In the genomic region with DNA sequence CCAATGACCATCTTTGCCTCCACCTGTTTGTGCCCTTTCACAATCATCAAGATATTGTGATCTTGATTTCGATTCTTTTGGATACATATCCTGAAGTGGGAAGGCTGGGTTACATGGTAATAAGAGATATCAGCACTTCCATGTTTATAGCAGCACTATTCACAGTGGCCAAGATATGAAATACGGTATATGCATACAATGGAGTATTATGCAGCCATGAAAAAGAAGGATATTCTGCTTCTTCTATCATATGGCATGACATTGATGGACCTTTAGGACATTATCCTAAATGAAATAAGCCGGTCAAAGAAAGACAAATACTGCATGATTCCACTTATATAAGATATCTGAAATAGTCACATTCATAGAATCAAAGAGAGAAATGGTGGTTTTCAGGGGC, we compare ENCODE assay signal across 2 cellular contexts.
TF ChIP-seq lines count a peak whose summit lies in the region.

No MANE protein-coding gene starts in this region.

TF ChIP-seq in HEK293, 187 proteins besides CTCF, POLR2A, EP300 and RAD21 (continued from another document):
- TF ChIP-seq, protein P1, sequence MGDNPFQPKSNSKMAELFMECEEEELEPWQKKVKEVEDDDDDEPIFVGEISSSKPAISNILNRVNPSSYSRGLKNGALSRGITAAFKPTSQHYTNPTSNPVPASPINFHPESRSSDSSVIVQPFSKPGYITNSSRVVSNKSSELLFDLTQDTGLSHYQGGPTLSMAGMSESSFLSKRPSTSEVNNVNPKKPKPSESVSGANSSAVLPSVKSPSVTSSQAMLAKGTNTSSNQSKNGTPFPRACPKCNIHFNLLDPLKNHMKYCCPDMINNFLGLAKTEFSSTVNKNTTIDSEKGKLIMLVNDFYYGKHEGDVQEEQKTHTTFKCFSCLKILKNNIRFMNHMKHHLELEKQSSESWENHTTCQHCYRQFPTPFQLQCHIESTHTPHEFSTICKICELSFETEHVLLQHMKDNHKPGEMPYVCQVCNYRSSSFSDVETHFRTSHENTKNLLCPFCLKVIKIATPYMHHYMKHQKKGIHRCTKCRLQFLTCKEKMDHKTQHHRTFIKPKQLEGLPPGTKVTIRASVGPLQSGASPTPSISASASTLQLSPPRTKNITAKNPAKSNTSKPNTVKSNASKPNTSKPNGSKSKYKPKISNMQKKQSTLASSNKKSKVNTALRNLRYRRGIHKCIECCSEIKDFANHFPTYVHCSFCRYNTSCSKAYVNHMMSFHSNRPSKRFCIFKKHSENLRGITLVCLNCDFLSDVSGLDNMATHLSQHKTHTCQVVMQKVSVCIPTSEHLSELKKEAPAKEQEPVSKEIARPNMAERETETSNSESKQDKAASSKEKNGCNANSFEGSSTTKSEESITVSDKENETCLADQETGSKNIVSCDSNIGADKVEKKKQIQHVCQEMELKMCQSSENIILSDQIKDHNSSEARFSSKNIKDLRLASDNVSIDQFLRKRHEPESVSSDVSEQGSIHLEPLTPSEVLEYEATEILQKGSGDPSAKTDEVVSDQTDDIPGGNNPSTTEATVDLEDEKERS (tag by site-specific recombination; IDR thresholded peaks at IDR 0.05) = peak; percentile 81; the same call in 1 of the 2 replicates
- TF ChIP-seq, protein P2, sequence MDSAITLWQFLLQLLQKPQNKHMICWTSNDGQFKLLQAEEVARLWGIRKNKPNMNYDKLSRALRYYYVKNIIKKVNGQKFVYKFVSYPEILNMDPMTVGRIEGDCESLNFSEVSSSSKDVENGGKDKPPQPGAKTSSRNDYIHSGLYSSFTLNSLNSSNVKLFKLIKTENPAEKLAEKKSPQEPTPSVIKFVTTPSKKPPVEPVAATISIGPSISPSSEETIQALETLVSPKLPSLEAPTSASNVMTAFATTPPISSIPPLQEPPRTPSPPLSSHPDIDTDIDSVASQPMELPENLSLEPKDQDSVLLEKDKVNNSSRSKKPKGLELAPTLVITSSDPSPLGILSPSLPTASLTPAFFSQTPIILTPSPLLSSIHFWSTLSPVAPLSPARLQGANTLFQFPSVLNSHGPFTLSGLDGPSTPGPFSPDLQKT (IDR thresholded peaks at IDR 0.05; ENCODE audit: borderline replicate concordance, low read depth, low read length) = no peak
- TF ChIP-seq ZNF514 (tag by site-specific recombination; IDR thresholded peaks at IDR 0.05) (no peak), MEIS1 (CRISPR knock-in tag; IDR thresholded peaks at IDR 0.05; ENCODE audit: borderline replicate concordance) (no peak), ZNF311 (tag by site-specific recombination; IDR thresholded peaks at IDR 0.05; ENCODE audit: borderline replicate concordance) (no peak), ZBTB8A (tag by site-specific recombination; IDR thresholded peaks at IDR 0.05) (no peak), ZNF777 (tag by site-specific recombination; IDR thresholded peaks at IDR 0.05; ENCODE audit: borderline replicate concordance) (no peak), KLF9 (tag by site-specific recombination; IDR thresholded peaks at IDR 0.05; ENCODE audit: low read depth) (no peak), ZNF426 (tag by site-specific recombination; IDR thresholded peaks at IDR 0.05) (no peak), ZNF146 (tag by site-specific recombination; IDR thresholded peaks at IDR 0.05) (peak; percentile 78)
- TF ChIP-seq, protein P3, sequence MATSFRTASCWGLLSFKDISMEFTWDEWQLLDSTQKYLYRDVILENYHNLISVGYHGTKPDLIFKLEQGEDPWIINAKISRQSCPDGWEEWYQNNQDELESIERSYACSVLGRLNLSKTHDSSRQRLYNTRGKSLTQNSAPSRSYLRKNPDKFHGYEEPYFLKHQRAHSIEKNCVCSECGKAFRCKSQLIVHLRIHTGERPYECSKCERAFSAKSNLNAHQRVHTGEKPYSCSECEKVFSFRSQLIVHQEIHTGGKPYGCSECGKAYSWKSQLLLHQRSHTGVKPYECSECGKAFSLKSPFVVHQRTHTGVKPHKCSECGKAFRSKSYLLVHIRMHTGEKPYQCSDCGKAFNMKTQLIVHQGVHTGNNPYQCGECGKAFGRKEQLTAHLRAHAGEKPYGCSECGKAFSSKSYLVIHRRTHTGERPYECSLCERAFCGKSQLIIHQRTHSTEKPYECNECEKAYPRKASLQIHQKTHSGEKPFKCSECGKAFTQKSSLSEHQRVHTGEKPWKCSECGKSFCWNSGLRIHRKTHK (tag by site-specific recombination; IDR thresholded peaks at IDR 0.05) = no peak
TF ChIP-seq in HEK293: peak in this region for 2.

TF ChIP-seq in WTC11, 78 proteins besides CTCF, POLR2A, EP300 and RAD21 (continued from another document):
- TF ChIP-seq, protein P4, sequence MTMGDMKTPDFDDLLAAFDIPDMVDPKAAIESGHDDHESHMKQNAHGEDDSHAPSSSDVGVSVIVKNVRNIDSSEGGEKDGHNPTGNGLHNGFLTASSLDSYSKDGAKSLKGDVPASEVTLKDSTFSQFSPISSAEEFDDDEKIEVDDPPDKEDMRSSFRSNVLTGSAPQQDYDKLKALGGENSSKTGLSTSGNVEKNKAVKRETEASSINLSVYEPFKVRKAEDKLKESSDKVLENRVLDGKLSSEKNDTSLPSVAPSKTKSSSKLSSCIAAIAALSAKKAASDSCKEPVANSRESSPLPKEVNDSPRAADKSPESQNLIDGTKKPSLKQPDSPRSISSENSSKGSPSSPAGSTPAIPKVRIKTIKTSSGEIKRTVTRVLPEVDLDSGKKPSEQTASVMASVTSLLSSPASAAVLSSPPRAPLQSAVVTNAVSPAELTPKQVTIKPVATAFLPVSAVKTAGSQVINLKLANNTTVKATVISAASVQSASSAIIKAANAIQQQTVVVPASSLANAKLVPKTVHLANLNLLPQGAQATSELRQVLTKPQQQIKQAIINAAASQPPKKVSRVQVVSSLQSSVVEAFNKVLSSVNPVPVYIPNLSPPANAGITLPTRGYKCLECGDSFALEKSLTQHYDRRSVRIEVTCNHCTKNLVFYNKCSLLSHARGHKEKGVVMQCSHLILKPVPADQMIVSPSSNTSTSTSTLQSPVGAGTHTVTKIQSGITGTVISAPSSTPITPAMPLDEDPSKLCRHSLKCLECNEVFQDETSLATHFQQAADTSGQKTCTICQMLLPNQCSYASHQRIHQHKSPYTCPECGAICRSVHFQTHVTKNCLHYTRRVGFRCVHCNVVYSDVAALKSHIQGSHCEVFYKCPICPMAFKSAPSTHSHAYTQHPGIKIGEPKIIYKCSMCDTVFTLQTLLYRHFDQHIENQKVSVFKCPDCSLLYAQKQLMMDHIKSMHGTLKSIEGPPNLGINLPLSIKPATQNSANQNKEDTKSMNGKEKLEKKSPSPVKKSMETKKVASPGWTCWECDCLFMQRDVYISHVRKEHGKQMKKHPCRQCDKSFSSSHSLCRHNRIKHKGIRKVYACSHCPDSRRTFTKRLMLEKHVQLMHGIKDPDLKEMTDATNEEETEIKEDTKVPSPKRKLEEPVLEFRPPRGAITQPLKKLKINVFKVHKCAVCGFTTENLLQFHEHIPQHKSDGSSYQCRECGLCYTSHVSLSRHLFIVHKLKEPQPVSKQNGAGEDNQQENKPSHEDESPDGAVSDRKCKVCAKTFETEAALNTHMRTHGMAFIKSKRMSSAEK (CRISPR knock-in tag; IDR thresholded peaks at IDR 0.05; ENCODE audit: borderline replicate concordance) = no peak
- no peak for TF ChIP-seq ZNF138 (CRISPR knock-in tag; conservative IDR thresholded peaks at IDR 0.05)
- TF ChIP-seq GTF2I (CRISPR knock-in tag; conservative IDR thresholded peaks at IDR 0.05) = 0 out of 2 replicates have a peak, but pooled peaks have one; percentile 39
- no peak for TF ChIP-seq EMX1 (CRISPR knock-in tag; IDR thresholded peaks at IDR 0.05)
- no peak for TF ChIP-seq TP53 (CRISPR knock-in tag; IDR thresholded peaks at IDR 0.05)
